In genomic region chr9:126853667-126854066, GRCh38 we compare ENCODE assay signal across 23 cellular contexts. TPM values are rescaled to one million over a fixed set of nuclear protein-coding genes. Genes with fewer than 3 reads are reported as not detected.
DNase-seq lines count a peak whose midpoint lies in the region; ATAC-seq and TF ChIP-seq lines count a peak whose summit lies in the region.
"Had no signal": no experiment of that assay in that cellular context is flagged by ENCODE, and none has a peak within 500 bp of the region (broad histone marks: within the 10 kb centered on the region; RNA-seq: fewer than 3 reads in every experiment).

No MANE protein-coding gene starts in this region.

- H3K36me3 ChIP-seq in GM23248 (ENCODE audit: low read depth) (no peaks in the 10 kb centered on the region), SK-N-SH (replicated peaks in 1 of 2; ENCODE audit: control insufficient read depth in 1 of 2, insufficient read depth in 2 of 2, low read length in 1 of 2) (no peaks in the 10 kb centered on the region)
- H3K36me3 ChIP-seq: BLaER1 treated with 17β-estradiol and CSF1 and Interleukin-3, amounts not matched to agents 10 nM and 100 nM; heart left ventricle; sigmoid colon; thyroid gland had no signal

- H3K9me2 ChIP-seq in GM23248 (ENCODE audit: insufficient read depth) (no peaks in the 10 kb centered on the region), SK-N-SH (no peaks in the 10 kb centered on the region)

- H3K27me3 ChIP-seq in GM23248 (replicated peaks; ENCODE audit: insufficient read depth): peaks cover 31% of the 10 kb centered on the region
- H3K27me3 ChIP-seq in SK-N-SH (ENCODE audit: insufficient read depth): no peaks in the 10 kb centered on the region; the same call in 1 of the 2 replicates
- H3K27me3 ChIP-seq: BLaER1 treated with 17β-estradiol and CSF1 and Interleukin-3, amounts not matched to agents 10 nM and 100 nM; thyroid gland had no signal

- H3K4me3 Mint-ChIP-seq in stimulated activated effector memory CD8-positive, alpha-beta T cell treated with anti-CD3 and anti-CD28 coated beads, Interleukin-12 subunit alpha, Interleukin-12 subunit beta, amount 100 ng/mL, for 72 hours: no peak overlapping the region
- H3K4me3 Mint-ChIP-seq: central memory CD8-positive, alpha-beta T cell; immature natural killer cell; naive B cell had no signal

- H3K9me3 Mint-ChIP-seq in stimulated activated effector memory CD8-positive, alpha-beta T cell treated with anti-CD3 and anti-CD28 coated beads, Interleukin-12 subunit alpha, Interleukin-12 subunit beta, amount 100 ng/mL, for 72 hours: no peaks in the 10 kb centered on the region
- H3K9me3 Mint-ChIP-seq: central memory CD8-positive, alpha-beta T cell; immature natural killer cell; naive B cell had no signal

- no peak overlapping the region for H2AFZ ChIP-seq in GM23248
- H2AFZ ChIP-seq in SK-N-SH (ENCODE audit: low read depth): no peak overlapping the region
- H2AFZ ChIP-seq: parathyroid adenoma had no signal

- H3K36me3 Mint-ChIP-seq in stimulated activated effector memory CD8-positive, alpha-beta T cell treated with anti-CD3 and anti-CD28 coated beads, Interleukin-12 subunit alpha, Interleukin-12 subunit beta, amount 100 ng/mL, for 72 hours: no peaks in the 10 kb centered on the region
- H3K36me3 Mint-ChIP-seq: immature natural killer cell, naive B cell had no signal

- no peak overlapping the region for H3K27ac ChIP-seq in GM23248
- no peak overlapping the region for H3K27ac ChIP-seq in SK-N-SH (ENCODE audit: low read depth in 2 of 2, low read length in 1 of 2)
- H3K27ac ChIP-seq: BLaER1 treated with 17β-estradiol and CSF1 and Interleukin-3, amounts not matched to agents 10 nM and 100 nM; heart left ventricle; parathyroid adenoma; sigmoid colon; thyroid gland had no signal

- TF ChIP-seq EP300 in SK-N-SH (IDR thresholded peaks at IDR 0.05; ENCODE audit: borderline replicate concordance in 1 of 2, low read depth in 1 of 2, low read length in 1 of 2): no peak

- peak overlapping the region; percentile 20 for H3K27ac Mint-ChIP-seq in stimulated activated effector memory CD8-positive, alpha-beta T cell treated with anti-CD3 and anti-CD28 coated beads, Interleukin-12 subunit alpha, Interleukin-12 subunit beta, amount 100 ng/mL, for 72 hours
- H3K27ac Mint-ChIP-seq: immature natural killer cell had no signal

- DNase-seq in GM23248 (peak; percentile 73), SK-N-SH (no peak), fibroblast of gingiva (ENCODE audit: low read depth) (peak; percentile 16), H4 (ENCODE audit: low spot score) (no peak), NCI-H510A treated with DMSO at 0.1 percent for 48 hours (lab: John Stamatoyannopoulos, UW) (no peak)
- no peak for DNase-seq in stimulated activated effector memory CD8-positive, alpha-beta T cell treated with anti-CD3 and anti-CD28 coated beads, Interleukin-12 subunit alpha, Interleukin-12 subunit beta, amount 100 ng/mL, for 72 hours (ENCODE audit: low spot score in 2 of 2)
- DNase-seq: activated CD4-positive, alpha-beta T cell treated with anti-CD3 and anti-CD28 coated beads for 48 hours; amniotic stem cell; effector CD8-positive, alpha-beta T cell; GOT3; heart left ventricle; immature natural killer cell; naive B cell; NCI-H187; NCI-H345; NK-92 treated with Interleukin-12 subunit alpha and Interleukin-12 subunit beta, amount 100 ng/mL, for 24 hours; sigmoid colon; stimulated activated naive CD4-positive, alpha-beta T cell; thyroid gland had no signal

- no peak overlapping the region for H3K4me3 ChIP-seq in GM23248
- no peak overlapping the region for H3K4me3 ChIP-seq in SK-N-SH (ENCODE audit: low read depth in 2 of 2, low read length in 1 of 2)
- H3K4me3 ChIP-seq: BLaER1 treated with 17β-estradiol and CSF1 and Interleukin-3, amounts not matched to agents 10 nM and 100 nM; heart left ventricle; sigmoid colon; thyroid gland had no signal

- POLR2A ChIA-PET in SK-N-SH (lab: Yijun Ruan, JAX): no interaction called here

- H3F3A ChIP-seq in GM23248 (ENCODE audit: insufficient read depth) (no peaks in the 10 kb centered on the region), SK-N-SH (replicated peaks; ENCODE audit: insufficient read depth) (no peaks in the 10 kb centered on the region)

- H3K79me2 ChIP-seq in GM23248 (ENCODE audit: insufficient read depth): no peaks in the 10 kb centered on the region
- no peaks in the 10 kb centered on the region for H3K79me2 ChIP-seq in SK-N-SH (ENCODE audit: insufficient read depth)
- H3K79me2 ChIP-seq: parathyroid adenoma had no signal

- in situ Hi-C loops in GM23248 (cut with MboI): no loop called here

- TF ChIP-seq CTCF in SK-N-SH (IDR thresholded peaks at IDR 0.05): no peak

- H3K9ac ChIP-seq in GM23248: no peak overlapping the region
- no peak overlapping the region for H3K9ac ChIP-seq in SK-N-SH
- H3K9ac ChIP-seq: BLaER1 treated with 17β-estradiol and CSF1 and Interleukin-3, amounts not matched to agents 10 nM and 100 nM; parathyroid adenoma had no signal

- no peak for TF ChIP-seq RAD21 in SK-N-SH (IDR thresholded peaks at IDR 0.05; ENCODE audit: low read length)

- no peaks in the 10 kb centered on the region for H3K4me1 Mint-ChIP-seq in stimulated activated effector memory CD8-positive, alpha-beta T cell treated with anti-CD3 and anti-CD28 coated beads, Interleukin-12 subunit alpha, Interleukin-12 subunit beta, amount 100 ng/mL, for 72 hours
- H3K4me1 Mint-ChIP-seq: central memory CD8-positive, alpha-beta T cell; immature natural killer cell; naive B cell had no signal

- no peaks in the 10 kb centered on the region for H3K4me1 ChIP-seq in GM23248 (ENCODE audit: insufficient read depth)
- H3K4me1 ChIP-seq in SK-N-SH (ENCODE audit: control insufficient read depth in 1 of 2, insufficient read depth in 2 of 2, low read depth in 1 of 2, low read length in 1 of 2): no peaks in the 10 kb centered on the region; a peak in 1 of 4 replicates
- H3K4me1 ChIP-seq: heart left ventricle, parathyroid adenoma had no signal

- no peak overlapping the region for H3K4me2 ChIP-seq in GM23248 (ENCODE audit: unreplicated experiment)
- no peak overlapping the region for H3K4me2 ChIP-seq in SK-N-SH
- H3K4me2 ChIP-seq: BLaER1 treated with 17β-estradiol and CSF1 and Interleukin-3, amounts not matched to agents 10 nM and 100 nM had no signal

- 40 to 41% methylated on average over 5 of the region's 5 CpGs for WGBS in GM23248 (ENCODE audit: low coverage in 1 of 2, low lambda C conversion rate in 2 of 2, missing lambda C conversion rate in 2 of 2), 2 experiments
- WGBS in SK-N-SH (ENCODE audit: low lambda C conversion rate): 77% methylated on average over 4 of the region's 5 CpGs

- no peak for ATAC-seq in stimulated activated effector memory CD8-positive, alpha-beta T cell treated with anti-CD3 and anti-CD28 coated beads, Interleukin-12 subunit alpha, Interleukin-12 subunit beta, amount 100 ng/mL, for 72 hours
- ATAC-seq in HG03460 (IDR thresholded peaks at IDR 0.05; ENCODE audit: unreplicated experiment): no peak
- ATAC-seq: heart left ventricle had no signal

- H4K20me1 ChIP-seq in GM23248 (ENCODE audit: insufficient read depth) (no peaks in the 10 kb centered on the region), SK-N-SH (ENCODE audit: insufficient read depth) (no peaks in the 10 kb centered on the region)
- H4K20me1 ChIP-seq: BLaER1 treated with 17β-estradiol and CSF1 and Interleukin-3, amounts not matched to agents 10 nM and 100 nM had no signal

- H3K9me3 ChIP-seq in GM23248 (ENCODE audit: low read depth) (no peaks in the 10 kb centered on the region), SK-N-SH (no peaks in the 10 kb centered on the region)
- H3K9me3 ChIP-seq: BLaER1 treated with 17β-estradiol and CSF1 and Interleukin-3, amounts not matched to agents 10 nM and 100 nM; heart left ventricle; sigmoid colon; thyroid gland had no signal

- CTCF ChIA-PET in SK-N-SH (lab: Yijun Ruan, JAX): no interaction called here

TF ChIP-seq in SK-N-SH, 30 proteins besides CTCF, POLR2A, EP300 and RAD21:
- TF ChIP-seq FOSL2 (IDR thresholded peaks at IDR 0.05; ENCODE audit: borderline replicate concordance, low read depth) (peak; percentile 10; the same call in 1 of the 2 replicates), TAF1 (IDR thresholded peaks at IDR 0.05; ENCODE audit: borderline replicate concordance, low read depth, low read length) (no peak)
TF ChIP-seq in SK-N-SH: peak in this region for 1.

RNA-seq across cellular contexts. Expression of gene ZBTB34, which starts 6.8 kb away (rescaled TPM):
- 5.5 and 7.5 TPM in 2 replicates for total RNA-seq in GM23248 (2014; rRNA removed; shearing (Covaris generic))
- 2.3 and 2.4 TPM in 2 replicates for polyA plus RNA-seq in GM23248 (2016; fragmentation: Nextera tagmentation; extraction: Ambion mirVana)
- 2.9 and 4.1 TPM in 2 replicates for polyA plus RNA-seq in SK-N-SH (2012; rRNA removed)
- polyA plus RNA-seq in SK-N-SH (2012; cell fraction: cytosol; rRNA removed): 3.2 and 3.7 TPM in 2 replicates
- polyA plus RNA-seq in SK-N-SH (2012; cell fraction: nucleus; rRNA removed): 3.8 and 4.9 TPM in 2 replicates
- 1.7 and 2.6 TPM in 2 replicates for total RNA-seq in H4 (2014; rRNA removed; shearing (Covaris generic))

RNA-seq across cellular contexts. Expression of gene ZBTB43, which starts 48.8 kb away (rescaled TPM):
- 8.5 and 11.9 TPM in 2 replicates for total RNA-seq in GM23248 (2014; rRNA removed; shearing (Covaris generic))
- polyA plus RNA-seq in GM23248 (2016; fragmentation: Nextera tagmentation; extraction: Ambion mirVana): 11.5 and 12.3 TPM in 2 replicates
- 3.5 and 4.6 TPM in 2 replicates for polyA plus RNA-seq in SK-N-SH (2012; rRNA removed)
- polyA plus RNA-seq in SK-N-SH (2012; cell fraction: cytosol; rRNA removed): 3.5 and 3.7 TPM in 2 replicates
- polyA plus RNA-seq in SK-N-SH (2012; cell fraction: nucleus; rRNA removed): 4.4 and 8.0 TPM in 2 replicates
- 4.7 and 5.1 TPM in 2 replicates for total RNA-seq in H4 (2014; rRNA removed; shearing (Covaris generic))

Comparison
In these comparisons a context has a peak if more than half of its experiments do, and no peak if none do; other contexts are left out.
1. DNase-seq: peak in GM23248 (single experiment) and fibroblast of gingiva (single experiment); none in SK-N-SH (single experiment), stimulated activated effector memory CD8-positive, alpha-beta T cell treated with anti-CD3 and anti-CD28 coated beads, Interleukin-12 subunit alpha, Interleukin-12 subunit beta, amount 100 ng/mL, for 72 hours (0 of 2), H4 (single experiment) and NCI-H510A treated with DMSO at 0.1 percent for 48 hours (single experiment).